Comparison of ENCODE assay signal across 2 cellular contexts in the genomic region with DNA sequence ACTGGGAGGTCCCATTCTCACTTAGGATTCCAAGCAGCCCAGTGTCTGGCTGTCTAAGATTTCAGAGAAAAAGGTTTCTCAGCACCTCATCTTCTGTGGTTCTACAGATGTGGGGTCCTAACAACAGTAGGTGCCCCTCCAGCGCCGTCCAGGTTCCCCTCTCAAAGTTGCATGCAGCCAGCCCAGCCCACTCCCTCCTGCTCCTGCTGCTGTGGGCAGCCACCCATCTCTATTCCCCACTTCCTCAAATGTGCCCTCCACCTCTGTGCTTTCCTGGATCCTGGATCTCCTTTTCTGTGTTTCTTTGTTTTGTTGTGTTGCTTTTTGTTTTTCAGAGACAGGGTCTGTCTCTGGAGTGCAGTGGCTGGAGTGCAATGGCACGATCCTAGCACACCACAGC.
TF ChIP-seq lines count a peak whose summit lies in the region.

No MANE protein-coding gene starts in this region.

TF ChIP-seq in K562, 482 proteins besides CTCF, POLR2A, EP300 and RAD21:
- TF ChIP-seq ZNF175 (CRISPR knock-in tag; IDR thresholded peaks at IDR 0.05; ENCODE audit: low read depth) = no peak
- TF ChIP-seq, protein P1, sequence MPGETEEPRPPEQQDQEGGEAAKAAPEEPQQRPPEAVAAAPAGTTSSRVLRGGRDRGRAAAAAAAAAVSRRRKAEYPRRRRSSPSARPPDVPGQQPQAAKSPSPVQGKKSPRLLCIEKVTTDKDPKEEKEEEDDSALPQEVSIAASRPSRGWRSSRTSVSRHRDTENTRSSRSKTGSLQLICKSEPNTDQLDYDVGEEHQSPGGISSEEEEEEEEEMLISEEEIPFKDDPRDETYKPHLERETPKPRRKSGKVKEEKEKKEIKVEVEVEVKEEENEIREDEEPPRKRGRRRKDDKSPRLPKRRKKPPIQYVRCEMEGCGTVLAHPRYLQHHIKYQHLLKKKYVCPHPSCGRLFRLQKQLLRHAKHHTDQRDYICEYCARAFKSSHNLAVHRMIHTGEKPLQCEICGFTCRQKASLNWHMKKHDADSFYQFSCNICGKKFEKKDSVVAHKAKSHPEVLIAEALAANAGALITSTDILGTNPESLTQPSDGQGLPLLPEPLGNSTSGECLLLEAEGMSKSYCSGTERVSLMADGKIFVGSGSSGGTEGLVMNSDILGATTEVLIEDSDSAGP (CRISPR knock-in tag; IDR thresholded peaks at IDR 0.05) = no peak
- peak; percentile 43; the same call in 1 of the 2 replicates for TF ChIP-seq SPI1 (IDR thresholded peaks at IDR 0.05; ENCODE audit: borderline replicate concordance, low read depth, low read length)
- TF ChIP-seq, protein P2, sequence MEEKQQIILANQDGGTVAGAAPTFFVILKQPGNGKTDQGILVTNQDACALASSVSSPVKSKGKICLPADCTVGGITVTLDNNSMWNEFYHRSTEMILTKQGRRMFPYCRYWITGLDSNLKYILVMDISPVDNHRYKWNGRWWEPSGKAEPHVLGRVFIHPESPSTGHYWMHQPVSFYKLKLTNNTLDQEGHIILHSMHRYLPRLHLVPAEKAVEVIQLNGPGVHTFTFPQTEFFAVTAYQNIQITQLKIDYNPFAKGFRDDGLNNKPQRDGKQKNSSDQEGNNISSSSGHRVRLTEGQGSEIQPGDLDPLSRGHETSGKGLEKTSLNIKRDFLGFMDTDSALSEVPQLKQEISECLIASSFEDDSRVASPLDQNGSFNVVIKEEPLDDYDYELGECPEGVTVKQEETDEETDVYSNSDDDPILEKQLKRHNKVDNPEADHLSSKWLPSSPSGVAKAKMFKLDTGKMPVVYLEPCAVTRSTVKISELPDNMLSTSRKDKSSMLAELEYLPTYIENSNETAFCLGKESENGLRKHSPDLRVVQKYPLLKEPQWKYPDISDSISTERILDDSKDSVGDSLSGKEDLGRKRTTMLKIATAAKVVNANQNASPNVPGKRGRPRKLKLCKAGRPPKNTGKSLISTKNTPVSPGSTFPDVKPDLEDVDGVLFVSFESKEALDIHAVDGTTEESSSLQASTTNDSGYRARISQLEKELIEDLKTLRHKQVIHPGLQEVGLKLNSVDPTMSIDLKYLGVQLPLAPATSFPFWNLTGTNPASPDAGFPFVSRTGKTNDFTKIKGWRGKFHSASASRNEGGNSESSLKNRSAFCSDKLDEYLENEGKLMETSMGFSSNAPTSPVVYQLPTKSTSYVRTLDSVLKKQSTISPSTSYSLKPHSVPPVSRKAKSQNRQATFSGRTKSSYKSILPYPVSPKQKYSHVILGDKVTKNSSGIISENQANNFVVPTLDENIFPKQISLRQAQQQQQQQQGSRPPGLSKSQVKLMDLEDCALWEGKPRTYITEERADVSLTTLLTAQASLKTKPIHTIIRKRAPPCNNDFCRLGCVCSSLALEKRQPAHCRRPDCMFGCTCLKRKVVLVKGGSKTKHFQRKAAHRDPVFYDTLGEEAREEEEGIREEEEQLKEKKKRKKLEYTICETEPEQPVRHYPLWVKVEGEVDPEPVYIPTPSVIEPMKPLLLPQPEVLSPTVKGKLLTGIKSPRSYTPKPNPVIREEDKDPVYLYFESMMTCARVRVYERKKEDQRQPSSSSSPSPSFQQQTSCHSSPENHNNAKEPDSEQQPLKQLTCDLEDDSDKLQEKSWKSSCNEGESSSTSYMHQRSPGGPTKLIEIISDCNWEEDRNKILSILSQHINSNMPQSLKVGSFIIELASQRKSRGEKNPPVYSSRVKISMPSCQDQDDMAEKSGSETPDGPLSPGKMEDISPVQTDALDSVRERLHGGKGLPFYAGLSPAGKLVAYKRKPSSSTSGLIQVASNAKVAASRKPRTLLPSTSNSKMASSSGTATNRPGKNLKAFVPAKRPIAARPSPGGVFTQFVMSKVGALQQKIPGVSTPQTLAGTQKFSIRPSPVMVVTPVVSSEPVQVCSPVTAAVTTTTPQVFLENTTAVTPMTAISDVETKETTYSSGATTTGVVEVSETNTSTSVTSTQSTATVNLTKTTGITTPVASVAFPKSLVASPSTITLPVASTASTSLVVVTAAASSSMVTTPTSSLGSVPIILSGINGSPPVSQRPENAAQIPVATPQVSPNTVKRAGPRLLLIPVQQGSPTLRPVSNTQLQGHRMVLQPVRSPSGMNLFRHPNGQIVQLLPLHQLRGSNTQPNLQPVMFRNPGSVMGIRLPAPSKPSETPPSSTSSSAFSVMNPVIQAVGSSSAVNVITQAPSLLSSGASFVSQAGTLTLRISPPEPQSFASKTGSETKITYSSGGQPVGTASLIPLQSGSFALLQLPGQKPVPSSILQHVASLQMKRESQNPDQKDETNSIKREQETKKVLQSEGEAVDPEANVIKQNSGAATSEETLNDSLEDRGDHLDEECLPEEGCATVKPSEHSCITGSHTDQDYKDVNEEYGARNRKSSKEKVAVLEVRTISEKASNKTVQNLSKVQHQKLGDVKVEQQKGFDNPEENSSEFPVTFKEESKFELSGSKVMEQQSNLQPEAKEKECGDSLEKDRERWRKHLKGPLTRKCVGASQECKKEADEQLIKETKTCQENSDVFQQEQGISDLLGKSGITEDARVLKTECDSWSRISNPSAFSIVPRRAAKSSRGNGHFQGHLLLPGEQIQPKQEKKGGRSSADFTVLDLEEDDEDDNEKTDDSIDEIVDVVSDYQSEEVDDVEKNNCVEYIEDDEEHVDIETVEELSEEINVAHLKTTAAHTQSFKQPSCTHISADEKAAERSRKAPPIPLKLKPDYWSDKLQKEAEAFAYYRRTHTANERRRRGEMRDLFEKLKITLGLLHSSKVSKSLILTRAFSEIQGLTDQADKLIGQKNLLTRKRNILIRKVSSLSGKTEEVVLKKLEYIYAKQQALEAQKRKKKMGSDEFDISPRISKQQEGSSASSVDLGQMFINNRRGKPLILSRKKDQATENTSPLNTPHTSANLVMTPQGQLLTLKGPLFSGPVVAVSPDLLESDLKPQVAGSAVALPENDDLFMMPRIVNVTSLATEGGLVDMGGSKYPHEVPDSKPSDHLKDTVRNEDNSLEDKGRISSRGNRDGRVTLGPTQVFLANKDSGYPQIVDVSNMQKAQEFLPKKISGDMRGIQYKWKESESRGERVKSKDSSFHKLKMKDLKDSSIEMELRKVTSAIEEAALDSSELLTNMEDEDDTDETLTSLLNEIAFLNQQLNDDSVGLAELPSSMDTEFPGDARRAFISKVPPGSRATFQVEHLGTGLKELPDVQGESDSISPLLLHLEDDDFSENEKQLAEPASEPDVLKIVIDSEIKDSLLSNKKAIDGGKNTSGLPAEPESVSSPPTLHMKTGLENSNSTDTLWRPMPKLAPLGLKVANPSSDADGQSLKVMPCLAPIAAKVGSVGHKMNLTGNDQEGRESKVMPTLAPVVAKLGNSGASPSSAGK (IDR thresholded peaks at IDR 0.05) = no peak
- TF ChIP-seq IFI16 (CRISPR knock-in tag; IDR thresholded peaks at IDR 0.05) = no peak
- TF ChIP-seq GABPB1 (CRISPR knock-in tag; IDR thresholded peaks at IDR 0.05) = no peak
- no peak for TF ChIP-seq ZNF408 (CRISPR knock-in tag; IDR thresholded peaks at IDR 0.05; ENCODE audit: low read depth)
- TF ChIP-seq SMAD1 (IDR thresholded peaks at IDR 0.05; ENCODE audit: low read depth, low read length, partially characterized antibody) = no peak

TF ChIP-seq in GM23338, 12 proteins besides CTCF, POLR2A, EP300 and RAD21:
- TF ChIP-seq STAT1 (IDR thresholded peaks at IDR 0.05; ENCODE audit: unreplicated experiment) (no peak), JUNB (IDR thresholded peaks at IDR 0.05; ENCODE audit: unreplicated experiment) (no peak), CREB1 (CRISPR knock-in tag; IDR thresholded peaks at IDR 0.05; ENCODE audit: low read depth) (no peak), ZNF114 (CRISPR knock-in tag; IDR thresholded peaks at IDR 0.05) (no peak), POLR2AphosphoS5 (IDR thresholded peaks at IDR 0.05; ENCODE audit: low read depth) (no peak)
- TF ChIP-seq, protein P3, sequence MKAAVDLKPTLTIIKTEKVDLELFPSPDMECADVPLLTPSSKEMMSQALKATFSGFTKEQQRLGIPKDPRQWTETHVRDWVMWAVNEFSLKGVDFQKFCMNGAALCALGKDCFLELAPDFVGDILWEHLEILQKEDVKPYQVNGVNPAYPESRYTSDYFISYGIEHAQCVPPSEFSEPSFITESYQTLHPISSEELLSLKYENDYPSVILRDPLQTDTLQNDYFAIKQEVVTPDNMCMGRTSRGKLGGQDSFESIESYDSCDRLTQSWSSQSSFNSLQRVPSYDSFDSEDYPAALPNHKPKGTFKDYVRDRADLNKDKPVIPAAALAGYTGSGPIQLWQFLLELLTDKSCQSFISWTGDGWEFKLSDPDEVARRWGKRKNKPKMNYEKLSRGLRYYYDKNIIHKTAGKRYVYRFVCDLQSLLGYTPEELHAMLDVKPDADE (IDR thresholded peaks at IDR 0.05) = no peak
- TF ChIP-seq, protein P4, sequence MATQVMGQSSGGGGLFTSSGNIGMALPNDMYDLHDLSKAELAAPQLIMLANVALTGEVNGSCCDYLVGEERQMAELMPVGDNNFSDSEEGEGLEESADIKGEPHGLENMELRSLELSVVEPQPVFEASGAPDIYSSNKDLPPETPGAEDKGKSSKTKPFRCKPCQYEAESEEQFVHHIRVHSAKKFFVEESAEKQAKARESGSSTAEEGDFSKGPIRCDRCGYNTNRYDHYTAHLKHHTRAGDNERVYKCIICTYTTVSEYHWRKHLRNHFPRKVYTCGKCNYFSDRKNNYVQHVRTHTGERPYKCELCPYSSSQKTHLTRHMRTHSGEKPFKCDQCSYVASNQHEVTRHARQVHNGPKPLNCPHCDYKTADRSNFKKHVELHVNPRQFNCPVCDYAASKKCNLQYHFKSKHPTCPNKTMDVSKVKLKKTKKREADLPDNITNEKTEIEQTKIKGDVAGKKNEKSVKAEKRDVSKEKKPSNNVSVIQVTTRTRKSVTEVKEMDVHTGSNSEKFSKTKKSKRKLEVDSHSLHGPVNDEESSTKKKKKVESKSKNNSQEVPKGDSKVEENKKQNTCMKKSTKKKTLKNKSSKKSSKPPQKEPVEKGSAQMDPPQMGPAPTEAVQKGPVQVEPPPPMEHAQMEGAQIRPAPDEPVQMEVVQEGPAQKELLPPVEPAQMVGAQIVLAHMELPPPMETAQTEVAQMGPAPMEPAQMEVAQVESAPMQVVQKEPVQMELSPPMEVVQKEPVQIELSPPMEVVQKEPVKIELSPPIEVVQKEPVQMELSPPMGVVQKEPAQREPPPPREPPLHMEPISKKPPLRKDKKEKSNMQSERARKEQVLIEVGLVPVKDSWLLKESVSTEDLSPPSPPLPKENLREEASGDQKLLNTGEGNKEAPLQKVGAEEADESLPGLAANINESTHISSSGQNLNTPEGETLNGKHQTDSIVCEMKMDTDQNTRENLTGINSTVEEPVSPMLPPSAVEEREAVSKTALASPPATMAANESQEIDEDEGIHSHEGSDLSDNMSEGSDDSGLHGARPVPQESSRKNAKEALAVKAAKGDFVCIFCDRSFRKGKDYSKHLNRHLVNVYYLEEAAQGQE (IDR thresholded peaks at IDR 0.05; ENCODE audit: unreplicated experiment) = no peak
- TF ChIP-seq, protein P5, sequence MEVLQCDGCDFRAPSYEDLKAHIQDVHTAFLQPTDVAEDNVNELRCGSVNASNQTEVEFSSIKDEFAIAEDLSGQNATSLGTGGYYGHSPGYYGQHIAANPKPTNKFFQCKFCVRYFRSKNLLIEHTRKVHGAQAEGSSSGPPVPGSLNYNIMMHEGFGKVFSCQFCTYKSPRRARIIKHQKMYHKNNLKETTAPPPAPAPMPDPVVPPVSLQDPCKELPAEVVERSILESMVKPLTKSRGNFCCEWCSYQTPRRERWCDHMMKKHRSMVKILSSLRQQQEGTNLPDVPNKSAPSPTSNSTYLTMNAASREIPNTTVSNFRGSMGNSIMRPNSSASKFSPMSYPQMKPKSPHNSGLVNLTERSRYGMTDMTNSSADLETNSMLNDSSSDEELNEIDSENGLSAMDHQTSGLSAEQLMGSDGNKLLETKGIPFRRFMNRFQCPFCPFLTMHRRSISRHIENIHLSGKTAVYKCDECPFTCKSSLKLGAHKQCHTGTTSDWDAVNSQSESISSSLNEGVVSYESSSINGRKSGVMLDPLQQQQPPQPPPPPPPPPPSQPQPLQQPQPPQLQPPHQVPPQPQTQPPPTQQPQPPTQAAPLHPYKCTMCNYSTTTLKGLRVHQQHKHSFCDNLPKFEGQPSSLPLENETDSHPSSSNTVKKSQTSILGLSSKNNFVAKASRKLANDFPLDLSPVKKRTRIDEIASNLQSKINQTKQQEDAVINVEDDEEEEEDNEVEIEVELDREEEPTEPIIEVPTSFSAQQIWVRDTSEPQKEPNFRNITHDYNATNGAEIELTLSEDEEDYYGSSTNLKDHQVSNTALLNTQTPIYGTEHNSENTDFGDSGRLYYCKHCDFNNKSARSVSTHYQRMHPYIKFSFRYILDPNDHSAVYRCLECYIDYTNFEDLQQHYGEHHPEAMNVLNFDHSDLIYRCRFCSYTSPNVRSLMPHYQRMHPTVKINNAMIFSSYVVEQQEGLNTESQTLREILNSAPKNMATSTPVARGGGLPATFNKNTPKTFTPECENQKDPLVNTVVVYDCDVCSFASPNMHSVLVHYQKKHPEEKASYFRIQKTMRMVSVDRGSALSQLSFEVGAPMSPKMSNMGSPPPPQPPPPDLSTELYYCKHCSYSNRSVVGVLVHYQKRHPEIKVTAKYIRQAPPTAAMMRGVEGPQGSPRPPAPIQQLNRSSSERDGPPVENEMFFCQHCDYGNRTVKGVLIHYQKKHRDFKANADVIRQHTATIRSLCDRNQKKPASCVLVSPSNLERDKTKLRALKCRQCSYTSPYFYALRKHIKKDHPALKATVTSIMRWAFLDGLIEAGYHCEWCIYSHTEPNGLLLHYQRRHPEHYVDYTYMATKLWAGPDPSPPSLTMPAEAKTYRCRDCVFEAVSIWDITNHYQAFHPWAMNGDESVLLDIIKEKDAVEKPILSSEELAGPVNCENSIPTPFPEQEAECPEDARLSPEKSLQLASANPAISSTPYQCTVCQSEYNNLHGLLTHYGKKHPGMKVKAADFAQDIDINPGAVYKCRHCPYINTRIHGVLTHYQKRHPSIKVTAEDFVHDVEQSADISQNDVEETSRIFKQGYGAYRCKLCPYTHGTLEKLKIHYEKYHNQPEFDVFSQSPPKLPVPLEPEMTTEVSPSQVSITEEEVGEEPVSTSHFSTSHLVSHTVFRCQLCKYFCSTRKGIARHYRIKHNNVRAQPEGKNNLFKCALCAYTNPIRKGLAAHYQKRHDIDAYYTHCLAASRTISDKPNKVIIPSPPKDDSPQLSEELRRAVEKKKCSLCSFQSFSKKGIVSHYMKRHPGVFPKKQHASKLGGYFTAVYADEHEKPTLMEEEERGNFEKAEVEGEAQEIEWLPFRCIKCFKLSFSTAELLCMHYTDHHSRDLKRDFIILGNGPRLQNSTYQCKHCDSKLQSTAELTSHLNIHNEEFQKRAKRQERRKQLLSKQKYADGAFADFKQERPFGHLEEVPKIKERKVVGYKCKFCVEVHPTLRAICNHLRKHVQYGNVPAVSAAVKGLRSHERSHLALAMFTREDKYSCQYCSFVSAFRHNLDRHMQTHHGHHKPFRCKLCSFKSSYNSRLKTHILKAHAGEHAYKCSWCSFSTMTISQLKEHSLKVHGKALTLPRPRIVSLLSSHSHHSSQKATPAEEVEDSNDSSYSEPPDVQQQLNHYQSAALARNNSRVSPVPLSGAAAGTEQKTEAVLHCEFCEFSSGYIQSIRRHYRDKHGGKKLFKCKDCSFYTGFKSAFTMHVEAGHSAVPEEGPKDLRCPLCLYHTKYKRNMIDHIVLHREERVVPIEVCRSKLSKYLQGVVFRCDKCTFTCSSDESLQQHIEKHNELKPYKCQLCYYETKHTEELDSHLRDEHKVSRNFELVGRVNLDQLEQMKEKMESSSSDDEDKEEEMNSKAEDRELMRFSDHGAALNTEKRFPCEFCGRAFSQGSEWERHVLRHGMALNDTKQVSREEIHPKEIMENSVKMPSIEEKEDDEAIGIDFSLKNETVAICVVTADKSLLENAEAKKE (CRISPR knock-in tag; IDR thresholded peaks at IDR 0.05) = no peak
